11 cellular contexts compared by ENCODE assay signal in genomic region chr20:15515706-15516105, GRCh38.
"Had no signal": no experiment of that assay in that cellular context is flagged by ENCODE, and none has a peak within 500 bp of the region (broad histone marks: within the 10 kb centered on the region; RNA-seq: fewer than 3 reads in every experiment).

No MANE protein-coding gene starts in this region.

- H3K79me2 ChIP-seq: hepatocyte, parathyroid adenoma had no signal

- H3K27me3 ChIP-seq: ascending aorta, cardiac muscle cell, hepatocyte had no signal

- H3K4me3 ChIP-seq: ascending aorta, cardiac muscle cell, coronary artery, hepatocyte had no signal

- H2AFZ ChIP-seq: hepatocyte, parathyroid adenoma had no signal

- H3K9me3 ChIP-seq: ascending aorta had no signal

- H3K9ac ChIP-seq: parathyroid adenoma had no signal

- H3K27ac ChIP-seq: ascending aorta, cardiac muscle cell, coronary artery, epithelial cell of prostate, hepatocyte, parathyroid adenoma had no signal

- H3K4me1 ChIP-seq: ascending aorta, parathyroid adenoma had no signal

- DNase-seq: activated naive CD4-positive, alpha-beta T cell; effector memory CD4-positive, alpha-beta T cell; retina; stimulated activated CD4-positive, alpha-beta T cell treated with anti-CD3 and anti-CD28 coated beads, Interleukin-15, amount 100 ng/mL, for 24 hours; stimulated activated CD4-positive, alpha-beta T cell treated with anti-CD3 and anti-CD28 coated beads, Interleukin-4, amount 100 ng/mL, for 24 hours had no signal

- H3K36me3 ChIP-seq: ascending aorta, cardiac muscle cell had no signal

- H3K4me2 ChIP-seq: hepatocyte had no signal
